In the genomic region with DNA sequence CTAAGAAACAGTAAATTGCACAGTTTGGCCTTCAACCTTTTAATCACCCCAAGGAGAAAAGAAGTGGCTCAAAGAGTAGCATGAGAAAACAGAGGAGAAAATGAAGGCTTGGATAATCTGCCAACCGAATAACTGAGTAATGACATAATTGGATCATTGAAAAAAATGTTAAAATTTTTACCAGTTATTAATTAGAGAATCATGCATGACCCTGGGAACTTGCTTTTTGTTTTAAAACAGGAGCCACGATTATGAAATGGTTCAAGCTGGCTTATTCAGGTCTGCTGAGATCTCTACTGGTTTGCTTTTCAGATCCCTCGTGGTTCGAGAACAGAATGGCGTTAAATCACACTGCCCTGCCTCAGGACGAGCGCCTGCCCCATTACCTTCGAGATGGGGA, we compare ENCODE assay signal across 19 cellular contexts. TPM values are rescaled to one million over a fixed set of nuclear protein-coding genes. Genes with fewer than 3 reads are reported as not detected.
"Had no signal": no experiment of that assay in that cellular context is flagged by ENCODE, and none has a peak within 500 bp of the region (broad histone marks: within the 10 kb centered on the region; RNA-seq: fewer than 3 reads in every experiment).

Gene OPN5, plus strand, starts transcription at position 301 of the 400 bp plus-strand sequence. Its CDS starts 35 bp downstream, at position 336.

- H3K27ac ChIP-seq: ascending aorta, cardiac muscle cell, gastroesophageal sphincter, neutrophil, suprapubic skin had no signal

- H3K36me3 ChIP-seq: ascending aorta, cardiac muscle cell, gastroesophageal sphincter, neutrophil, suprapubic skin had no signal

- H3K4me3 Mint-ChIP-seq: activated CD4-positive, alpha-beta memory T cell treated with anti-CD3 and anti-CD28 coated beads, Interleukin-2, amount 10 ng/mL, durations not matched to agents 7 days and 5 days had no signal

- H3K27me3 ChIP-seq: ascending aorta, cardiac muscle cell, gastroesophageal sphincter, neutrophil, suprapubic skin had no signal

- H3K9me3 ChIP-seq: ascending aorta, gastroesophageal sphincter, neutrophil, suprapubic skin had no signal

- DNase-seq: activated CD4-positive, alpha-beta memory T cell treated with anti-CD3 and anti-CD28 coated beads, Interleukin-2, amount 10 ng/mL, durations not matched to agents 7 days and 5 days; activated CD4-positive, alpha-beta T cell treated with anti-CD3 and anti-CD28 coated beads for 1 hour; activated gamma-delta T cell treated with Interleukin-2 at 50 U/mL for 16 hours; activated T-cell treated with anti-CD3 and anti-CD28 coated beads, Interleukin-2, amount 50 U/mL, for 48 hours; kidney glomerular epithelial cell; stimulated activated CD4-positive, alpha-beta T cell treated with anti-CD3 and anti-CD28 coated beads, Interleukin-4, amount 100 ng/mL, for 1 hour; stimulated activated CD8-positive, alpha-beta memory T cell treated with anti-CD3 and anti-CD28 coated beads, Interleukin-4, amount 100 ng/mL, for 48 hours; stimulated activated naive CD8-positive, alpha-beta T cell treated with anti-CD3 and anti-CD28 coated beads, Interleukin-15, Interleukin-2, amounts not matched to agents 100 U/mL and 50 U/mL, for 24 hours had no signal

- H3K4me3 ChIP-seq: ascending aorta, cardiac muscle cell, gastroesophageal sphincter, suprapubic skin had no signal

- H3K4me1 ChIP-seq: ascending aorta had no signal

- H3K27ac Mint-ChIP-seq: activated CD4-positive, alpha-beta memory T cell treated with anti-CD3 and anti-CD28 coated beads, Interleukin-2, amount 10 ng/mL, durations not matched to agents 7 days and 5 days; mesothelial cell of epicardium had no signal

- H3K9me3 Mint-ChIP-seq: activated CD4-positive, alpha-beta memory T cell treated with anti-CD3 and anti-CD28 coated beads, Interleukin-2, amount 10 ng/mL, durations not matched to agents 7 days and 5 days; mesothelial cell of epicardium had no signal

- H3K36me3 Mint-ChIP-seq: mesothelial cell of epicardium had no signal

RNA-seq across cellular contexts. Expression of gene OPN5, which starts in this region (rescaled TPM):
- total RNA-seq: activated CD4-positive, alpha-beta memory T cell treated with anti-CD3 and anti-CD28 coated beads, Interleukin-2, amount 10 ng/mL, durations not matched to agents 7 days and 5 days; ascending aorta; cardiac muscle cell; fibroblast of lung; liver; mesothelial cell of epicardium; myocyte; progenitor cell of endocrine pancreas; sciatic nerve; suprapubic skin had no signal
